In the genomic region with DNA sequence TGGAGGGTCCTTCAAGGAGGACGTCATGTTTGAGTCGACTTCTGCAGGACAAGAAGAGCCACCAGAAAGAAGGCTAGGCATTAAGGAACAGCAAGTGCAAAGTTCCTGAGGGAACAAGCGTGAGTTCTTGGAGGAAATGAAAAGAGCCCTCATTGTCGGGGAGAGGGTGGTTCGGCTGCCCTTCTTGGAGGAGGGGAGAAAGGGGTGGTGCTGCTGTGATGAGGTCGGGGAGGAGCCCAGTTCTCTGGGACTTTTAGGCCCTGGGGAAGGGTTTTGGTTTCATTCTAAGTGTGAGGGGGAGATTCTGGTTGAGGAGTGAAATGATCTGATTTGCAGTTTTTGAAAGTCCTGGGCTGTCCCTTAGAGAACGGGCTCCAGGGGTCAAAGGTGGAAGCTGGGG, we compare ENCODE assay signal across 23 cellular contexts. TPM values are rescaled to one million over a fixed set of nuclear protein-coding genes. Genes with fewer than 3 reads are reported as not detected.
DNase-seq lines count a peak whose midpoint lies in the region; ATAC-seq, FAIRE-seq and TF ChIP-seq lines count a peak whose summit lies in the region.
"Had no signal": no experiment of that assay in that cellular context is flagged by ENCODE, and none has a peak within 500 bp of the region (broad histone marks: within the 10 kb centered on the region; RNA-seq: fewer than 3 reads in every experiment).

No MANE protein-coding gene starts in this region.

- no peak overlapping the region for H4K8ac ChIP-seq in H1 (ENCODE audit: extremely low read depth, insufficient read depth, low read length)

- H2BK120ac ChIP-seq in H1 (replicated peaks; ENCODE audit: low read depth, low read length), result no peak overlapping the region

- H2AK5ac ChIP-seq in H1 (ENCODE audit: low read depth, low read length), result 0 out of 2 replicates have a peak overlapping the region, but pooled peaks have one; percentile 16

- no peak overlapping the region for H2BK12ac ChIP-seq in H1 (ENCODE audit: low read depth, low read length)

- H3K4me1 Mint-ChIP-seq in natural killer cell treated with Interleukin-12 subunit alpha and Interleukin-12 subunit beta and Interleukin-15 and Interleukin-18, amount 100 ng/mL, for 72 hours (ENCODE audit: low read depth in 2 of 2), result peaks cover 36 to 38% of the 10 kb centered on the region in 2 donors
- peaks cover 6 to 40% of the 10 kb centered on the region in 2 donors for H3K4me1 Mint-ChIP-seq in natural killer cell

- FAIRE-seq in H1 (lab: Jason Lieb, UNC), result no peak
- FAIRE-seq: G401.6 had no signal

- no peak overlapping the region for H3K9ac ChIP-seq in H1 (replicated peaks in 1 of 4; ENCODE audit: extremely low read depth in 1 of 4, low read depth in 3 of 4, low read length in 3 of 4)

- H3K27ac ChIP-seq in PC-9 (no peak overlapping the region), H1 (ENCODE audit: low read depth, low read length) (no peak overlapping the region), prostate gland (no peak overlapping the region)
- H3K27ac ChIP-seq: SJCRH30 had no signal

- no peak overlapping the region for H4K5ac ChIP-seq in H1 (ENCODE audit: insufficient read length, low read depth, low read length)

- TF ChIP-seq CTCF in natural killer cell (IDR thresholded peaks at IDR 0.05) (no peak), PC-9 (conservative IDR thresholded peaks at IDR 0.05) (no peak), H1 (IDR thresholded peaks at IDR 0.05; ENCODE audit: control extremely low read depth in 1 of 3, insufficient read depth in 1 of 3, low read depth in 1 of 3, low read length in 3 of 3) (no peak), prostate gland (IDR thresholded peaks at IDR 0.05) (no peak)

- H2BK15ac ChIP-seq in H1 (ENCODE audit: low read length), result no peak overlapping the region

- no peak overlapping the region for H3K4me3 Mint-ChIP-seq in natural killer cell treated with Interleukin-12 subunit alpha and Interleukin-12 subunit beta and Interleukin-15 and Interleukin-18, amount 100 ng/mL, for 72 hours
- H3K4me3 Mint-ChIP-seq in natural killer cell, result no peak overlapping the region
- H3K4me3 Mint-ChIP-seq: CD8-positive, alpha-beta memory T cell; GM23338 had no signal

- H3K9me3 Mint-ChIP-seq in natural killer cell treated with Interleukin-12 subunit alpha and Interleukin-12 subunit beta and Interleukin-15 and Interleukin-18, amount 100 ng/mL, for 72 hours, result no peaks in the 10 kb centered on the region
- no peaks in the 10 kb centered on the region for H3K9me3 Mint-ChIP-seq in natural killer cell

- H3K36me3 Mint-ChIP-seq in natural killer cell treated with Interleukin-12 subunit alpha and Interleukin-12 subunit beta and Interleukin-15 and Interleukin-18, amount 100 ng/mL, for 72 hours, result no peaks in the 10 kb centered on the region
- no peaks in the 10 kb centered on the region for H3K36me3 Mint-ChIP-seq in natural killer cell
- H3K36me3 Mint-ChIP-seq: CD8-positive, alpha-beta memory T cell had no signal

- no peak overlapping the region for H3K4ac ChIP-seq in H1 (replicated peaks; ENCODE audit: insufficient read length, low read depth, low read length)

- H3K23me2 ChIP-seq in H1 (ENCODE audit: low read depth, low read length), result peaks cover 3% of the 10 kb centered on the region; the same call in 1 of the 2 replicates

- TF ChIP-seq POLR2A in H1 (IDR thresholded peaks at IDR 0.05; ENCODE audit: control extremely low read depth in 1 of 2, low read depth in 2 of 2, low read length in 2 of 2) (no peak), prostate gland (IDR thresholded peaks at IDR 0.05) (no peak)

- peaks cover 44 to 56% of the 10 kb centered on the region in 2 donors for H3K27me3 Mint-ChIP-seq in natural killer cell treated with Interleukin-12 subunit alpha and Interleukin-12 subunit beta and Interleukin-15 and Interleukin-18, amount 100 ng/mL, for 72 hours
- H3K27me3 Mint-ChIP-seq in natural killer cell (ENCODE audit: low read depth in 2 of 2), result peaks cover 42 to 59% of the 10 kb centered on the region in 2 donors

- peak overlapping the region; percentile 65; the same call in 1 of the 2 replicates for H3K4me2 ChIP-seq in PC-9
- no peak overlapping the region for H3K4me2 ChIP-seq in H1 (ENCODE audit: insufficient read depth in 1 of 2, low read depth in 2 of 2, low read length in 2 of 2)
- H3K4me2 ChIP-seq: GM23338 had no signal

- no TSS peak for BruUV-seq in PC-9 (replicated peaks; lab: Mats Ljungman, UMichigan)

- intact Hi-C loops in natural killer cell (cut with micrococcal nuclease), result no loop called here
- intact Hi-C loops in PC-9 (cut with micrococcal nuclease; ENCODE audit: unreplicated experiment), result no loop called here
- intact Hi-C loops in prostate gland (cut with DNase I), result no loop called here

- no peak overlapping the region for H3K56ac ChIP-seq in H1 (replicated peaks; ENCODE audit: insufficient read length, low read depth, low read length)

- H3K23ac ChIP-seq in H1 (ENCODE audit: insufficient read length), result no peak overlapping the region

- H3K36me3 ChIP-seq in PC-9 (ENCODE audit: low read depth) (0 out of 2 replicates have a peak, but pooled peaks cover 3% of the 10 kb centered on the region), H1 (ENCODE audit: control insufficient read depth in 2 of 4, insufficient read depth in 4 of 4, low read length in 3 of 4) (peaks cover 0 to 2% (median 0%) of the 10 kb centered on the region in 4 experiments; a peak in 2 of 8 replicates), prostate gland (no peaks in the 10 kb centered on the region)
- H3K36me3 ChIP-seq: SJCRH30 had no signal

- H3K27ac Mint-ChIP-seq in natural killer cell treated with Interleukin-12 subunit alpha and Interleukin-12 subunit beta and Interleukin-15 and Interleukin-18, amount 100 ng/mL, for 72 hours, result peak overlapping the region; percentile 1 to 16
- no peak overlapping the region for H3K27ac Mint-ChIP-seq in natural killer cell
- H3K27ac Mint-ChIP-seq: CD8-positive, alpha-beta memory T cell; GM23338 had no signal

- no peaks in the 10 kb centered on the region for H3K9me2 ChIP-seq in PC-9 (ENCODE audit: insufficient read depth)

- H2AFZ ChIP-seq in PC-9 (no peak overlapping the region), H1 (ENCODE audit: low read length) (no peak overlapping the region)
- H2AFZ ChIP-seq: GM23338 had no signal

- POLR2A ChIA-PET in PC-9 (lab: Charles Lee; ENCODE audit: unreplicated experiment), result no interaction called here
- POLR2A ChIA-PET in H1 (lab: Charles Lee; ENCODE audit: partially characterized antibody), result interaction anchor here (1.2 to 35.7 kb wide), 8 partner anchors 4 to 102 kb away, joined by 3 to 1808 read pairs (median 78); partner anchors contain the start of genes BICDL2, CLDN6, CLDN9 and HCFC1R1

- peaks cover 11% of the 10 kb centered on the region; the same call in 1 of the 2 replicates for H4K20me1 ChIP-seq in PC-9 (ENCODE audit: insufficient read depth)
- H4K20me1 ChIP-seq in H1 (replicated peaks in 1 of 2; ENCODE audit: control insufficient read depth in 1 of 2, insufficient read depth in 2 of 2, low read length in 2 of 2), result peaks cover 9 to 24% of the 10 kb centered on the region in 2 experiments

- TF ChIP-seq RAD21 in H1 (IDR thresholded peaks at IDR 0.05 in 1 of 2, conservative IDR thresholded peaks at IDR 0.05 in 1 of 2; ENCODE audit: low read depth in 2 of 2, low read length in 2 of 2), result no peak

- H3K18ac ChIP-seq in H1 (ENCODE audit: extremely low read depth, low read length), result no peak overlapping the region

- TF ChIP-seq EP300 in H1 (IDR thresholded peaks at IDR 0.05; ENCODE audit: borderline replicate concordance in 1 of 2, low read depth in 2 of 2, low read length in 2 of 2), result no peak

- DNase-seq in natural killer cell treated with Interleukin-12 subunit alpha and Interleukin-12 subunit beta and Interleukin-15 and Interleukin-18, amount 100 ng/mL, for 72 hours (ENCODE audit: low spot score), result no peak
- DNase-seq in natural killer cell (no peak), PC-9 (no peak), H1 (ENCODE audit: low read depth in 1 of 2, low spot score in 2 of 2) (no peak), prostate gland (ENCODE audit: low spot score) (no peak), NOMO-1 treated with DMSO at 0.1 percent for 48 hours (lab: John Stamatoyannopoulos, UW; ENCODE audit: unreplicated experiment) (no peak), mucosa of gallbladder (ENCODE audit: low spot score) (no peak)
- DNase-seq: AML-193; C1 segment of cervical spinal cord; CD8-positive, alpha-beta memory T cell; NCI-H1092; NCI-H1436; NCI-H187 treated with DMSO at 0.1 percent for 48 hours; NCI-H2107; NCI-H510A; Peyer's patch; SJCRH30 had no signal

- no peak overlapping the region for H2BK20ac ChIP-seq in H1 (ENCODE audit: low read length)

- no peaks in the 10 kb centered on the region for H3K9me3 ChIP-seq in PC-9 (ENCODE audit: insufficient read depth, low read depth)
- no peaks in the 10 kb centered on the region for H3K9me3 ChIP-seq in H1 (ENCODE audit: insufficient read depth in 2 of 2, low read depth in 1 of 2, low read length in 1 of 2)
- no peaks in the 10 kb centered on the region for H3K9me3 ChIP-seq in prostate gland
- H3K9me3 ChIP-seq: Peyer's patch, SJCRH30 had no signal

- ATAC-seq in natural killer cell treated with Interleukin-12 subunit alpha and Interleukin-12 subunit beta and Interleukin-15 and Interleukin-18, amount 100 ng/mL, for 72 hours, result peak in 1 of 2 donors; percentile 57
- no peak for ATAC-seq in natural killer cell
- ATAC-seq: GM23338, HCT116 had no signal

- 88% methylated on average over 7 of the region's 7 CpGs; no CpG with 5 or more reads in 1 of the 2 experiments for WGBS in H1 (ENCODE audit: extremely low coverage in 1 of 2, insufficient coverage in 1 of 2, insufficient read length in 1 of 2, insufficient replicate concordance in 2 of 2, low coverage in 1 of 2, low lambda C conversion rate in 2 of 2, missing lambda C conversion rate in 1 of 2), 2 experiments
- WGBS in prostate gland, result 44% methylated on average over 7 of the region's 7 CpGs

- H2BK5ac ChIP-seq in H1 (ENCODE audit: low read depth, low read length), result no peak overlapping the region

- 0 out of 2 replicates have a peak, but pooled peaks cover 2% of the 10 kb centered on the region for H3K79me1 ChIP-seq in H1 (ENCODE audit: low read depth, low read length)

- H3K79me2 ChIP-seq in PC-9 (ENCODE audit: low read depth) (peaks cover 17% of the 10 kb centered on the region), H1 (ENCODE audit: control insufficient read depth in 1 of 2, insufficient read depth in 2 of 2, low read length in 2 of 2) (no peaks in the 10 kb centered on the region)

- H3K4me3 ChIP-seq in PC-9 (no peak overlapping the region), H1 (ENCODE audit: extremely low read depth in 1 of 4, insufficient read depth in 2 of 4, low read depth in 3 of 4, low read length in 4 of 4) (no peak overlapping the region), prostate gland (no peak overlapping the region)
- H3K4me3 ChIP-seq: GM23338, Peyer's patch, SJCRH30 had no signal

- H3K4me1 ChIP-seq in PC-9 (replicated peaks; ENCODE audit: insufficient read depth) (peaks cover 38% of the 10 kb centered on the region), H1 (replicated peaks in 1 of 4; ENCODE audit: control insufficient read depth in 3 of 4, insufficient read depth in 4 of 4, low read length in 3 of 4) (peaks cover 0 to 14% (median 9%) of the 10 kb centered on the region in 4 experiments; a peak in 6 of 7 replicates), prostate gland (replicated peaks) (peaks cover 9% of the 10 kb centered on the region)

- no peaks in the 10 kb centered on the region for H3K27me3 ChIP-seq in PC-9 (ENCODE audit: insufficient read depth, low read depth)
- peaks cover 0 to 9% (median 3%) of the 10 kb centered on the region in 4 experiments; a peak in 1 of 7 replicates for H3K27me3 ChIP-seq in H1 (replicated peaks in 1 of 4; ENCODE audit: control insufficient read depth in 3 of 4, extremely low read depth in 1 of 4, insufficient read depth in 3 of 4, low read length in 3 of 4)
- no peaks in the 10 kb centered on the region for H3K27me3 ChIP-seq in prostate gland (replicated peaks; ENCODE audit: insufficient read depth)

- peaks cover 38% of the 10 kb centered on the region for H3F3A ChIP-seq in PC-9 (ENCODE audit: insufficient read depth, low read depth)

- no peak overlapping the region for H3K14ac ChIP-seq in H1 (ENCODE audit: insufficient read length)

- CTCF ChIA-PET in PC-9 (lab: Charles Lee), result interaction anchor here (1.0 to 2.5 kb wide), 2 partner anchors 23 to 97 kb away, joined by 3 to 16 read pairs; no protein-coding TSS in a partner anchor
- CTCF ChIA-PET in H1 (lab: Charles Lee; ENCODE audit: partially characterized antibody), result interaction anchor here (0.6 to 23.8 kb wide), 23 partner anchors 10 to 147 kb away, joined by 3 to 639 read pairs (median 10); partner anchors contain the start of genes CLDN6, CLDN9, HCFC1R1 and IL32

- H4K91ac ChIP-seq in H1 (replicated peaks; ENCODE audit: insufficient read length, low read length), result no peak overlapping the region

RNA-seq across cellular contexts. Expression of gene BICDL2, which starts 4.1 kb away (rescaled TPM):
- under 1 TPM; 0.50 to 0.67 TPM for total RNA-seq in natural killer cell treated with Interleukin-12 subunit alpha and Interleukin-12 subunit beta and Interleukin-15 and Interleukin-18, amount 100 ng/mL, for 72 hours
- not detected for total RNA-seq in natural killer cell
- total RNA-seq in PC-9 (2021), result 57.9 and 68.7 TPM in 2 replicates
- 14.3 and 15.9 TPM in 2 replicates for total RNA-seq in H1 (2021; fragmentation: NEBNext Ultra II Directional; extraction: Animal tissue kit (Norgen Biotek cat#: 25700))
- 7.3 and 14.2 TPM in 2 replicates for polyA plus RNA-seq in H1 (2011; rRNA removed)
- 18.0 TPM for polyA plus RNA-seq in H1 (2011; cell fraction: cytosol; rRNA removed)
- polyA plus RNA-seq in H1 (2011; cell fraction: nucleus; rRNA removed), result 32.3 TPM
- 9.8 to 15.5 TPM (median 13.9 TPM) in 4 replicates for polyA plus RNA-seq in H1 (2012, experiment 1 of 2)
- 5.9 TPM for polyA plus RNA-seq in H1 (2012, experiment 2 of 2)
- polyA plus RNA-seq in H1 (2013, experiment 1 of 2), result 10.2 TPM
- polyA plus RNA-seq in H1 (2013, experiment 2 of 2), result 9.1 TPM
- 2.5 and 4.1 TPM in 2 replicates for polyA minus RNA-seq in H1 (2011; rRNA and poly(A)+ RNA removed)
- 4.6 TPM for polyA minus RNA-seq in H1 (2011; cell fraction: cytosol; rRNA and poly(A)+ RNA removed)
- polyA minus RNA-seq in H1 (2011; cell fraction: nucleus; rRNA and poly(A)+ RNA removed), result 8.3 TPM
- 10 to 100 TPM; 54.6 to 59.6 TPM for total RNA-seq in prostate gland
- total RNA-seq in mucosa of gallbladder, result 86.1 TPM
- total RNA-seq: A172; CD8-positive, alpha-beta memory T cell; Daoy; SJCRH30 had no signal
- polyA plus RNA-seq: AG04450; CD8-positive, alpha-beta memory T cell had no signal

RNA-seq across cellular contexts. Expression of gene THOC6, which starts 8.8 kb away (rescaled TPM):
- 10 to 100 TPM; 33.6 to 58.8 TPM for total RNA-seq in natural killer cell treated with Interleukin-12 subunit alpha and Interleukin-12 subunit beta and Interleukin-15 and Interleukin-18, amount 100 ng/mL, for 72 hours
- total RNA-seq in natural killer cell (10 to 100 TPM; 17.1 to 21.5 (median 17.2) TPM), PC-9 (2021) (69.9 and 109 TPM in 2 replicates), prostate gland (10 to 100 TPM; 22.9 to 28.0 TPM), mucosa of gallbladder (20.8 TPM)
- 78.5 and 82.9 TPM in 2 replicates for total RNA-seq in H1 (2021; fragmentation: NEBNext Ultra II Directional; extraction: Animal tissue kit (Norgen Biotek cat#: 25700))
- polyA plus RNA-seq in H1 (2011; rRNA removed), result 111 and 137 TPM in 2 replicates
- 105 TPM for polyA plus RNA-seq in H1 (2011; cell fraction: cytosol; rRNA removed)
- 118 TPM for polyA plus RNA-seq in H1 (2011; cell fraction: nucleus; rRNA removed)
- 65.6 to 98.4 TPM (median 93.0 TPM) in 4 replicates for polyA plus RNA-seq in H1 (2012, experiment 1 of 2)
- polyA plus RNA-seq in H1 (2012, experiment 2 of 2), result 114 TPM
- polyA plus RNA-seq in H1 (2013, experiment 1 of 2), result 36.7 TPM
- polyA plus RNA-seq in H1 (2013, experiment 2 of 2), result 34.1 TPM
- 48.6 and 73.0 TPM in 2 replicates for polyA minus RNA-seq in H1 (2011; rRNA and poly(A)+ RNA removed)
- polyA minus RNA-seq in H1 (2011; cell fraction: cytosol; rRNA and poly(A)+ RNA removed), result 59.2 TPM
- 37.9 TPM for polyA minus RNA-seq in H1 (2011; cell fraction: nucleus; rRNA and poly(A)+ RNA removed)

RNA-seq across cellular contexts. Expression of gene HCFC1R1, which starts 8.9 kb away (rescaled TPM):
- 10 to 100 TPM; 14.3 to 18.4 TPM for total RNA-seq in natural killer cell treated with Interleukin-12 subunit alpha and Interleukin-12 subunit beta and Interleukin-15 and Interleukin-18, amount 100 ng/mL, for 72 hours
- total RNA-seq in natural killer cell, result 10 to 100 TPM; 15.4 to 21.8 (median 16.0) TPM
- total RNA-seq in PC-9 (2021), result 118 and 186 TPM in 2 replicates
- 66.2 and 72.7 TPM in 2 replicates for total RNA-seq in H1 (2021; fragmentation: NEBNext Ultra II Directional; extraction: Animal tissue kit (Norgen Biotek cat#: 25700))
- polyA plus RNA-seq in H1 (2011; rRNA removed), result 138 and 195 TPM in 2 replicates
- polyA plus RNA-seq in H1 (2011; cell fraction: cytosol; rRNA removed), result 98.0 TPM
- polyA plus RNA-seq in H1 (2011; cell fraction: nucleus; rRNA removed), result 119 TPM
- polyA plus RNA-seq in H1 (2012, experiment 1 of 2), result 100 to 142 TPM (median 123 TPM) in 4 replicates
- polyA plus RNA-seq in H1 (2012, experiment 2 of 2), result 151 TPM
- 119 TPM for polyA plus RNA-seq in H1 (2013, experiment 1 of 2)
- 124 TPM for polyA plus RNA-seq in H1 (2013, experiment 2 of 2)
- 16.3 and 19.5 TPM in 2 replicates for polyA minus RNA-seq in H1 (2011; rRNA and poly(A)+ RNA removed)
- 37.1 TPM for polyA minus RNA-seq in H1 (2011; cell fraction: cytosol; rRNA and poly(A)+ RNA removed)
- 29.6 TPM for polyA minus RNA-seq in H1 (2011; cell fraction: nucleus; rRNA and poly(A)+ RNA removed)
- total RNA-seq in prostate gland, result 10 to 100 TPM; 52.4 to 67.0 TPM
- 54.6 TPM for total RNA-seq in mucosa of gallbladder

RNA-seq across cellular contexts. Expression of gene TNFRSF12A, which starts 12.5 kb away (rescaled TPM):
- 1 to 10 TPM; 6.4 to 6.5 TPM for total RNA-seq in natural killer cell treated with Interleukin-12 subunit alpha and Interleukin-12 subunit beta and Interleukin-15 and Interleukin-18, amount 100 ng/mL, for 72 hours
- total RNA-seq in natural killer cell (1 to 10 TPM; 2.4 to 3.7 (median 3.1) TPM), PC-9 (2021) (226 and 242 TPM in 2 replicates), prostate gland (10 to 100 TPM; 57.4 to 59.0 TPM), mucosa of gallbladder (98.1 TPM)
- total RNA-seq in H1 (2021; fragmentation: NEBNext Ultra II Directional; extraction: Animal tissue kit (Norgen Biotek cat#: 25700)), result 77.0 and 81.0 TPM in 2 replicates
- polyA plus RNA-seq in H1 (2011; rRNA removed), result 82.5 and 121 TPM in 2 replicates
- polyA plus RNA-seq in H1 (2011; cell fraction: cytosol; rRNA removed), result 88.3 TPM
- polyA plus RNA-seq in H1 (2011; cell fraction: nucleus; rRNA removed), result 120 TPM
- polyA plus RNA-seq in H1 (2012, experiment 1 of 2), result 45.8 to 72.6 TPM (median 63.2 TPM) in 4 replicates
- 45.0 TPM for polyA plus RNA-seq in H1 (2012, experiment 2 of 2)
- 89.9 TPM for polyA plus RNA-seq in H1 (2013, experiment 1 of 2)
- polyA plus RNA-seq in H1 (2013, experiment 2 of 2), result 111 TPM
- polyA minus RNA-seq in H1 (2011; rRNA and poly(A)+ RNA removed), result 16.6 and 17.1 TPM in 2 replicates
- 52.9 TPM for polyA minus RNA-seq in H1 (2011; cell fraction: cytosol; rRNA and poly(A)+ RNA removed)
- 42.5 TPM for polyA minus RNA-seq in H1 (2011; cell fraction: nucleus; rRNA and poly(A)+ RNA removed)

RNA-seq across cellular contexts. Expression of gene MMP25, which starts 13.7 kb away (rescaled TPM):
- 10 to 100 TPM; 54.3 to 66.6 TPM for total RNA-seq in natural killer cell treated with Interleukin-12 subunit alpha and Interleukin-12 subunit beta and Interleukin-15 and Interleukin-18, amount 100 ng/mL, for 72 hours
- total RNA-seq in natural killer cell, result 10 to 100 TPM in 1 of 3 donors, 1 to 10 TPM in 2; 2.0 to 62.2 (median 5.6) TPM
- 0.28 and 0.83 TPM in 2 replicates for total RNA-seq in PC-9 (2021)
- 23.9 and 26.7 TPM in 2 replicates for total RNA-seq in H1 (2021; fragmentation: NEBNext Ultra II Directional; extraction: Animal tissue kit (Norgen Biotek cat#: 25700))
- polyA plus RNA-seq in H1 (2011; rRNA removed), result 7.7 and 14.8 TPM in 2 replicates
- 6.4 TPM for polyA plus RNA-seq in H1 (2011; cell fraction: cytosol; rRNA removed)
- 21.4 TPM for polyA plus RNA-seq in H1 (2011; cell fraction: nucleus; rRNA removed)
- 15.9 to 29.8 TPM (median 25.6 TPM) in 4 replicates for polyA plus RNA-seq in H1 (2012, experiment 1 of 2)
- polyA plus RNA-seq in H1 (2012, experiment 2 of 2), result 20.7 TPM
- 37.9 TPM for polyA plus RNA-seq in H1 (2013, experiment 1 of 2)
- polyA plus RNA-seq in H1 (2013, experiment 2 of 2), result 36.0 TPM
- 2.7 and 3.3 TPM in 2 replicates for polyA minus RNA-seq in H1 (2011; rRNA and poly(A)+ RNA removed)
- polyA minus RNA-seq in H1 (2011; cell fraction: cytosol; rRNA and poly(A)+ RNA removed), result 11.2 TPM
- 6.4 TPM for polyA minus RNA-seq in H1 (2011; cell fraction: nucleus; rRNA and poly(A)+ RNA removed)
- 1 to 10 TPM in 1 of 2 donors, under 1 TPM in 1; 0.74 to 1.4 TPM for total RNA-seq in prostate gland
- total RNA-seq in mucosa of gallbladder, result 1.1 TPM
- polyA plus RNA-seq: AG04450 had no signal

Comparison
In these comparisons a context has a peak if more than half of its experiments do, and no peak if none do; other contexts are left out.
1. H3K27ac Mint-ChIP-seq: peak in natural killer cell treated with Interleukin-12 subunit alpha and Interleukin-12 subunit beta and Interleukin-15 and Interleukin-18, amount 100 ng/mL, for 72 hours (2 of 2); none in natural killer cell (0 of 2).